12 cellular contexts compared by ENCODE assay signal in genomic region chr17:31562447-31562846, GRCh38.
A peak's percentile ranks its signal among the peaks of the same experiment; 100 is the strongest.
DNase-seq lines count a peak whose midpoint lies in the region; ATAC-seq and TF ChIP-seq lines count a peak whose summit lies in the region.
"Had no signal": no experiment of that assay in that cellular context is flagged by ENCODE, and none has a peak within 500 bp of the region (broad histone marks: within the 10 kb centered on the region; RNA-seq: fewer than 3 reads in every experiment).

No MANE protein-coding gene starts in this region.

- no peaks in the 10 kb centered on the region for H4K20me1 ChIP-seq in OCI-LY7 (ENCODE audit: insufficient read depth, low read length)

- CTCF ChIA-PET in OCI-LY7 (lab: Charles Lee; ENCODE audit: unreplicated experiment), result interaction anchor here (1.0 to 1.1 kb wide), 2 partner anchors 18 to 84 kb away, joined by 4 to 6 read pairs; no protein-coding TSS in a partner anchor

- H3K27ac Mint-ChIP-seq in osteocyte (ENCODE audit: unreplicated experiment), result peak overlapping the region; percentile 86
- H3K27ac Mint-ChIP-seq: B cell; natural killer cell treated with Interleukin-12 subunit alpha and Interleukin-12 subunit beta and Interleukin-15 and Interleukin-18, amount 100 ng/mL, for 72 hours had no signal

- no peaks in the 10 kb centered on the region for H3K27me3 Mint-ChIP-seq in osteocyte (ENCODE audit: unreplicated experiment)
- H3K27me3 Mint-ChIP-seq: B cell had no signal

- ATAC-seq in GM21619 (IDR thresholded peaks at IDR 0.05; ENCODE audit: unreplicated experiment), result no peak
- ATAC-seq: natural killer cell treated with Interleukin-12 subunit alpha and Interleukin-12 subunit beta and Interleukin-15 and Interleukin-18, amount 100 ng/mL, for 72 hours had no signal

- H3K4me2 ChIP-seq in OCI-LY7 (ENCODE audit: low read length), result peak overlapping the region; percentile 56

- no peak overlapping the region for H3K27ac ChIP-seq in OCI-LY7 (ENCODE audit: low read depth, low read length, poor library complexity, severe bottlenecking)
- peak overlapping the region in 3 of 4 donors; percentile 90 to 93 (median 92) for H3K27ac ChIP-seq in esophagus muscularis mucosa (replicated peaks in 1 of 4)
- H3K27ac ChIP-seq: cardiac muscle cell had no signal

- H3K79me2 ChIP-seq in OCI-LY7 (ENCODE audit: insufficient read depth, low read depth, low read length), result no peaks in the 10 kb centered on the region

- no peaks in the 10 kb centered on the region for H3K9me2 ChIP-seq in OCI-LY7 (ENCODE audit: insufficient read depth, low read length)

- intact Hi-C loops in OCI-LY7 (cut with micrococcal nuclease; ENCODE audit: unreplicated experiment), result no loop called here
- intact Hi-C loops in esophagus muscularis mucosa (cut with DNase I), result loop anchor here (5.0 kb wide), 1 partner anchor 180 kb away; no protein-coding TSS in a partner anchor

- H3K4me3 Mint-ChIP-seq in osteocyte (ENCODE audit: unreplicated experiment), result no peak overlapping the region
- H3K4me3 Mint-ChIP-seq: natural killer cell treated with Interleukin-12 subunit alpha and Interleukin-12 subunit beta and Interleukin-15 and Interleukin-18, amount 100 ng/mL, for 72 hours had no signal

- no peak for TF ChIP-seq EP300 in esophagus muscularis mucosa (IDR thresholded peaks at IDR 0.05)

- H3K4me1 ChIP-seq in OCI-LY7 (ENCODE audit: insufficient read depth, low read length, poor library complexity, severe bottlenecking), result peaks cover 30% of the 10 kb centered on the region
- H3K4me1 ChIP-seq in esophagus muscularis mucosa, result peaks cover 62 to 88% (median 87%) of the 10 kb centered on the region in 4 donors

- POLR2A ChIA-PET in OCI-LY7 (lab: Charles Lee), result interaction anchor here (0.6 kb wide), 2 partner anchors 282 to 335 kb away, joined by 3 read pairs; no protein-coding TSS in a partner anchor

- TF ChIP-seq CTCF in AG09309 (IDR thresholded peaks at IDR 0.05; ENCODE audit: control insufficient read depth, insufficient read depth, low read depth, low read length, missing control alignments) (no peak), OCI-LY7 (conservative IDR thresholded peaks at IDR 0.05; ENCODE audit: low read length) (no peak), esophagus muscularis mucosa (IDR thresholded peaks at IDR 0.05) (no peak), osteocyte (IDR thresholded peaks at IDR 0.05) (no peak)

- H3K9me3 Mint-ChIP-seq in osteocyte (ENCODE audit: unreplicated experiment), result no peaks in the 10 kb centered on the region
- H3K9me3 Mint-ChIP-seq: natural killer cell treated with Interleukin-12 subunit alpha and Interleukin-12 subunit beta and Interleukin-15 and Interleukin-18, amount 100 ng/mL, for 72 hours had no signal

- H3K36me3 Mint-ChIP-seq in osteocyte (ENCODE audit: unreplicated experiment), result no peaks in the 10 kb centered on the region
- H3K36me3 Mint-ChIP-seq: natural killer cell treated with Interleukin-12 subunit alpha and Interleukin-12 subunit beta and Interleukin-15 and Interleukin-18, amount 100 ng/mL, for 72 hours had no signal

- peak overlapping the region; percentile 45; the same call in 1 of the 2 replicates for H2AFZ ChIP-seq in OCI-LY7 (ENCODE audit: low read length)

- H3K4me1 Mint-ChIP-seq in osteocyte (ENCODE audit: unreplicated experiment), result peaks cover 65% of the 10 kb centered on the region

- H3K4me3 ChIP-seq in AG09309 (ENCODE audit: control insufficient read depth, low read depth, low read length), result peak overlapping the region; percentile 96
- H3K4me3 ChIP-seq in OCI-LY7 (ENCODE audit: low read depth, low read length, poor library complexity, severe bottlenecking), result no peak overlapping the region
- peak overlapping the region in 1 of 4 donors; percentile 69 for H3K4me3 ChIP-seq in esophagus muscularis mucosa
- H3K4me3 ChIP-seq: cardiac muscle cell had no signal

- H3K9me3 ChIP-seq in OCI-LY7 (ENCODE audit: low read length) (no peaks in the 10 kb centered on the region), esophagus muscularis mucosa (no peaks in the 10 kb centered on the region)

- no TSS peak for BruUV-seq in OCI-LY7 (replicated peaks; lab: Mats Ljungman, UMichigan)

- H3K27me3 ChIP-seq in esophagus muscularis mucosa, result no peaks in the 10 kb centered on the region

- WGBS in esophagus muscularis mucosa, result 89% methylated on average over 8 of the region's 8 CpGs

- TF ChIP-seq POLR2A in esophagus muscularis mucosa (IDR thresholded peaks at IDR 0.05; ENCODE audit: low read depth), result no peak

- H3K36me3 ChIP-seq in OCI-LY7 (ENCODE audit: insufficient read depth, low read length) (no peaks in the 10 kb centered on the region), esophagus muscularis mucosa (peaks cover 0 to 5% (median 0%) of the 10 kb centered on the region in 4 donors)
- H3K36me3 ChIP-seq: cardiac muscle cell had no signal

- DNase-seq in AG09309 (ENCODE audit: low read depth), result no peak
- DNase-seq in OCI-LY7 (ENCODE audit: low spot score), result no peak
- DNase-seq in esophagus muscularis mucosa (ENCODE audit: extremely low spot score), result no peak
- DNase-seq in osteocyte (ENCODE audit: extremely low spot score, unreplicated experiment), result no peak
- DNase-seq in NCI-H1694 treated with DMSO at 0.1 percent for 48 hours (lab: John Stamatoyannopoulos, UW), result no peak
- DNase-seq in NCI-H82 treated with DMSO at 0.1 percent for 48 hours (lab: John Stamatoyannopoulos, UW; ENCODE audit: unreplicated experiment), result no peak
- no peak for DNase-seq in hepatic stellate cell (ENCODE audit: low spot score)
- DNase-seq: DND-41 had no signal
